13 cellular contexts compared by ENCODE assay signal in the genomic region with DNA sequence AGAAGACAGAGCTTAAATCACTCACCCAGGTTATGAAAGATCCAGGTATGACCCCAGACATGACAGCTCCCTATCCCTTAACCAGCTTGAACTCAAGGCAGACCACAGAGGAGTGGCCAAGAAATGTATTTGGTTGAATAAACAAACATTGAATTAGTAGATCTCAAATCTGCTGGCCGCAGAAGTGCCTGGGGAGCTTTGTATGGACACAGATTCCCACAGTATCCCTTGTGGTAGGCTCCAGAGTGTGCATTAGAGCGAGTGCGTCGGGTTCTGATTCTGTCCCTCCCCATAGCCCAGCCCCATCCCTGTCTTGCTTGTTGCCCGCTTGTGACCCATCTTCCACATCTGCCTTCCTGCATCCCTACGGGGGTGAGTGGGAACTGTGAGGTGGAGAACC.
"Had no signal": no experiment of that assay in that cellular context is flagged by ENCODE, and none has a peak within 500 bp of the region (broad histone marks: within the 10 kb centered on the region; RNA-seq: fewer than 3 reads in every experiment).

No MANE protein-coding gene starts in this region.

- H3K36me3 ChIP-seq: thyroid gland had no signal

- DNase-seq: activated gamma-delta T cell; activated naive CD8-positive, alpha-beta T cell treated with anti-CD3 and anti-CD28 coated beads for 36 hours; activated T-cell treated with anti-CD3 and anti-CD28 coated beads, Interleukin-2, amount 50 U/mL, for 48 hours; central memory CD4-positive, alpha-beta T cell; endodermal cell; foreskin keratinocyte; mucosa of descending colon; occipital lobe; right cardiac atrium; thyroid gland had no signal

- H3K4me1 ChIP-seq: foreskin keratinocyte, thyroid gland had no signal

- ATAC-seq: activated CD4-positive, CD25-positive, alpha-beta regulatory T cell treated with anti-CD3 and anti-CD28 coated beads, Interleukin-2, amount 50 U/mL, for 24 hours; foreskin keratinocyte; left lobe of liver; mucosa of descending colon; right cardiac atrium; stimulated activated effector memory CD8-positive, alpha-beta T cell treated with anti-CD3 and anti-CD28 coated beads, Interleukin-12 subunit alpha, Interleukin-12 subunit beta, amount 100 ng/mL, for 72 hours had no signal

- H3K9me3 ChIP-seq: mucosa of descending colon, thyroid gland had no signal

- H3K27ac ChIP-seq: foreskin keratinocyte, thyroid gland had no signal

- H3K27me3 ChIP-seq: foreskin keratinocyte, thyroid gland had no signal

- H3K4me3 ChIP-seq: mucosa of descending colon, thyroid gland had no signal
